8 cellular contexts compared by ENCODE assay signal in genomic region chr3:10248184-10248983, GRCh38. TPM values are rescaled to one million over a fixed set of nuclear protein-coding genes. Genes with fewer than 3 reads are reported as not detected.
DNase-seq lines count a peak whose midpoint lies in the region; ATAC-seq and FAIRE-seq lines count a peak whose summit lies in the region.

Gene TATDN2, plus strand, starts transcription at chr3:10248459. Its CDS starts 742 bp downstream, at chr3:10249201.

- H3K9me3 ChIP-seq in right cardiac atrium (ENCODE audit: control insufficient read depth, low read length) = no peaks in the 10 kb centered on the region

- H3K4me3 ChIP-seq in right cardiac atrium (ENCODE audit: low read length) = peak within 1 kb of the TSS; percentile 96

- DNase-seq in GM18507 (ENCODE audit: extremely low spot score, insufficient read length, low read depth) (peak; percentile 99), NCI-H1930 (lab: John Stamatoyannopoulos, UW) (peak; percentile 88 to 90), anterior cingulate cortex (lab: John Stamatoyannopoulos, UW) (peak; percentile 19 to 95 (median 86)), right cardiac atrium (peak; percentile 98 to 99 (median 99)), pulmonary artery endothelial cell (ENCODE audit: low read depth, low spot score) (peak; percentile 86), urothelium cell line (ENCODE audit: low spot score) (peak; percentile 100)

- ATAC-seq in HG02973 (IDR thresholded peaks at IDR 0.05; ENCODE audit: unreplicated experiment) = peak; percentile 93
- ATAC-seq in right cardiac atrium = peak; percentile 99

- WGBS in right cardiac atrium = under 1% methylated on average over 80 of the region's 80 CpGs

- no peaks in the 10 kb centered on the region for H3K27me3 ChIP-seq in right cardiac atrium (ENCODE audit: control insufficient read depth, insufficient read depth)

- peak; percentile 97 for FAIRE-seq in GM18507 (lab: Jason Lieb, UNC)
- peak; percentile 74 for FAIRE-seq in urothelium cell line (lab: Jason Lieb, UNC)

- peak within 1 kb of the TSS; percentile 69 for H3K27ac ChIP-seq in right cardiac atrium (ENCODE audit: low read length)

- H3K4me1 ChIP-seq in right cardiac atrium (ENCODE audit: control insufficient read depth, insufficient read depth, low read length) = no peaks in the 10 kb centered on the region

- intact Hi-C loops in T-helper 2 cell treated with Interferon-gamma antibody and Interleukin-4, amounts not matched to agents 100 ng/mL and 5 ng/mL, for 36 hours (cut with micrococcal nuclease) = loop anchor here (1.0 to 10.0 kb wide), 14 partner anchors 10 to 852 kb away; partner anchors contain the start of genes ARPC4, BRK1, BRPF1 and CRELD1
- intact Hi-C loops in right cardiac atrium (cut with DNase I) = no loop called here

RNA-seq across cellular contexts. Expression of gene TATDN2, which starts in this region (rescaled TPM):
- 76.8 and 80.4 TPM in 2 replicates for total RNA-seq in T-helper 2 cell treated with Interferon-gamma antibody and Interleukin-4, amounts not matched to agents 100 ng/mL and 5 ng/mL, for 36 hours
- total RNA-seq in right cardiac atrium = 10 to 100 TPM; 19.1 to 25.6 (median 21.9) TPM
- 13.6 TPM for polyA plus RNA-seq in right cardiac atrium
- 13.5 and 15.3 TPM in 2 replicates for total RNA-seq in pulmonary artery endothelial cell

Comparison
In these comparisons a context has a peak if more than half of its experiments do, and no peak if none do; other contexts are left out.
1. Peak in every context shown above with its lines: DNase-seq, ATAC-seq, H3K4me3 ChIP-seq and H3K27ac ChIP-seq.